19 cellular contexts compared by ENCODE assay signal in the genomic region with DNA sequence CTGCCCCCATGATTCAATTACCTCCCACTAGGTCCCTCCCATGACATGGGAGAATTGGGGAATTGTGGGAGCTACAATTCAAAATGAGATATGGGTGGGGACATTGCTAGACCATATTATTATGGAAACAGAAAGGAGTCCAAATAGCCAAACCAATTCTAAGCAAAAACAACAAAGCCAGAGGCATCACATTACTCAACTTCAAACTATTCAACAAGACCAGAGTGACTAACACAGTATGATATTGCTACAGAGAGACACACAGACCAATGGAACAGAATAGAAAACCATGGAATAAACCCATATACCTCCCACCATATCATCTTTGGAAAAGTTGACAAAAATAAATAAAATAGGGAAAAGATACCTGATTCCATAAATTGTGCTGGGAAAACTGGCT.
"Had no signal": no experiment of that assay in that cellular context is flagged by ENCODE, and none has a peak within 500 bp of the region (broad histone marks: within the 10 kb centered on the region; RNA-seq: fewer than 3 reads in every experiment).

No MANE protein-coding gene starts in this region.

- H3K36me3 ChIP-seq: heart right ventricle, neutrophil, sigmoid colon, upper lobe of right lung, WERI-Rb-1 had no signal

- ATAC-seq: activated T-cell treated with anti-CD3 and anti-CD28 coated beads, Interleukin-2, amount 50 U/mL, for 72 hours; body of pancreas; heart right ventricle; left ventricle myocardium superior; naive thymus-derived CD8-positive, alpha-beta T cell; stimulated activated memory B cell treated with anti-CD40 and anti-IgM and Interleukin-4, amounts not matched to agents 10 μg/mL and 1 μg/mL and 100 μg/mL, for 72 hours; upper lobe of right lung had no signal

- DNase-seq: activated CD4-positive, alpha-beta T cell treated with anti-CD3 and anti-CD28 coated beads for 1 hour; activated CD8-positive, alpha-beta memory T cell treated with anti-CD3 and anti-CD28 coated beads for 24 hours; activated gamma-delta T cell treated with Interleukin-2 at 50 U/mL for 16 hours; activated T-cell treated with anti-CD3 and anti-CD28 coated beads, Interleukin-2, amount 50 U/mL, for 72 hours; amniotic stem cell; body of pancreas; heart right ventricle; kidney glomerular epithelial cell; left ventricle myocardium superior; naive thymus-derived CD8-positive, alpha-beta T cell; sigmoid colon; stimulated activated CD4-positive, alpha-beta T cell treated with anti-CD3 and anti-CD28 coated beads, Interleukin-4, amount 100 ng/mL, for 4 hours; T-helper 2 cell; upper lobe of right lung; WERI-Rb-1 had no signal

- H3K27ac ChIP-seq: body of pancreas, coronary artery, heart right ventricle, neutrophil, parathyroid adenoma, sigmoid colon, upper lobe of right lung, WERI-Rb-1 had no signal

- H3K4me1 ChIP-seq: body of pancreas, heart right ventricle, parathyroid adenoma, sigmoid colon, upper lobe of right lung had no signal

- H3K4me3 ChIP-seq: body of pancreas, coronary artery, heart right ventricle, sigmoid colon, upper lobe of right lung had no signal

- H3K9me3 ChIP-seq: body of pancreas, neutrophil, sigmoid colon, upper lobe of right lung had no signal

- H3K27me3 ChIP-seq: body of pancreas, heart right ventricle, neutrophil, sigmoid colon, upper lobe of right lung had no signal
